ENCODE assay signal across 9 cellular contexts in genomic region chr19:49363265-49364082, GRCh38. TPM values are rescaled to one million over a fixed set of nuclear protein-coding genes. Genes with fewer than 3 reads are reported as not detected.
DNase-seq lines count a peak whose midpoint lies in the region; ATAC-seq and TF ChIP-seq lines count a peak whose summit lies in the region.
"Had no signal": no experiment of that assay in that cellular context is flagged by ENCODE, and none has a peak within 500 bp of the region (broad histone marks: within the 10 kb centered on the region; RNA-seq: fewer than 3 reads in every experiment).

Gene DKKL1 (plus strand): TSS chr19:49363877. CDS start chr19:49363999, 122 bp downstream.

- H3K79me2 ChIP-seq in osteoblast (ENCODE audit: insufficient read depth, low read length), result peaks cover 6% of the 10 kb centered on the region

- H3K27ac Mint-ChIP-seq in activated naive CD4-positive, alpha-beta T cell treated with anti-CD3 and anti-CD28 coated beads, Interleukin-2, amount 10 ng/mL, durations not matched to agents 7 days and 5 days, result no peak within 1 kb of the TSS
- H3K27ac Mint-ChIP-seq: stimulated activated naive CD8-positive, alpha-beta T cell treated with anti-CD3 and anti-CD28 coated beads, Interleukin-15, Interleukin-2, amounts not matched to agents 100 ng/mL and 50 ng/mL, for 24 hours had no signal

- DNase-seq in GM04504 (ENCODE audit: low read depth) (peak; percentile 99), SJCRH30 (peak; percentile 100), glomerular visceral epithelial cell (ENCODE audit: extremely low spot score) (peak; percentile 99), osteoblast (ENCODE audit: insufficient read length, low spot score, missing footprints) (peak; percentile 98), substantia nigra (lab: John Stamatoyannopoulos, UW) (peak in 28 of 49 donors; percentile 5 to 83 (median 25)), NCI-H1092 treated with DMSO at 0.1 percent for 48 hours (lab: John Stamatoyannopoulos, UW) (no peak)
- DNase-seq in activated naive CD4-positive, alpha-beta T cell treated with anti-CD3 and anti-CD28 coated beads, Interleukin-2, amount 10 ng/mL, durations not matched to agents 7 days and 5 days, result peak; percentile 85

- peak; percentile 16 for TF ChIP-seq CTCF in osteoblast (IDR thresholded peaks at IDR 0.05; ENCODE audit: extremely low read depth, low read depth, low read length)

- H3K27me3 ChIP-seq in SJCRH30 (no peaks in the 10 kb centered on the region), osteoblast (ENCODE audit: insufficient read depth, low read length) (no peaks in the 10 kb centered on the region)

- no peak within 1 kb of the TSS for H3K4me3 Mint-ChIP-seq in activated naive CD4-positive, alpha-beta T cell treated with anti-CD3 and anti-CD28 coated beads, Interleukin-2, amount 10 ng/mL, durations not matched to agents 7 days and 5 days
- H3K4me3 Mint-ChIP-seq: stimulated activated naive CD8-positive, alpha-beta T cell treated with anti-CD3 and anti-CD28 coated beads, Interleukin-15, Interleukin-2, amounts not matched to agents 100 ng/mL and 50 ng/mL, for 24 hours had no signal

- H3K4me1 Mint-ChIP-seq in activated naive CD4-positive, alpha-beta T cell treated with anti-CD3 and anti-CD28 coated beads, Interleukin-2, amount 10 ng/mL, durations not matched to agents 7 days and 5 days, result peaks cover 10% of the 10 kb centered on the region

- H3K9me3 ChIP-seq in SJCRH30 (replicated peaks) (peaks cover under 1% of the 10 kb centered on the region; the same call in 1 of the 2 replicates), osteoblast (ENCODE audit: low read depth, low read length) (no peaks in the 10 kb centered on the region)

- peak within 1 kb of the TSS; percentile 95 for H3K4me2 ChIP-seq in osteoblast (ENCODE audit: insufficient read depth, low read length)

- H3K4me1 ChIP-seq in SJCRH30 (no peaks in the 10 kb centered on the region), osteoblast (ENCODE audit: insufficient read depth, low read length) (peaks cover 12% of the 10 kb centered on the region)

- CTCF ChIA-PET in activated naive CD4-positive, alpha-beta T cell treated with anti-CD3 and anti-CD28 coated beads, Interleukin-2, amount 10 ng/mL, durations not matched to agents 7 days and 5 days (lab: Charles Lee), result interaction anchor here (1.0 kb wide), 1 partner anchor 79 kb away, joined by 3 read pairs; no protein-coding TSS in a partner anchor

- peaks cover 11% of the 10 kb centered on the region for H3K27me3 Mint-ChIP-seq in activated naive CD4-positive, alpha-beta T cell treated with anti-CD3 and anti-CD28 coated beads, Interleukin-2, amount 10 ng/mL, durations not matched to agents 7 days and 5 days

- H4K20me1 ChIP-seq in osteoblast (ENCODE audit: insufficient read depth, low read length), result no peaks in the 10 kb centered on the region

- peak within 1 kb of the TSS; percentile 94 for H2AFZ ChIP-seq in osteoblast (ENCODE audit: low read length)

- H3K36me3 ChIP-seq in SJCRH30, result peaks cover 11% of the 10 kb centered on the region
- no peaks in the 10 kb centered on the region for H3K36me3 ChIP-seq in osteoblast (ENCODE audit: insufficient read depth, low read length)

- H3K4me3 ChIP-seq in SJCRH30, result peak within 1 kb of the TSS; percentile 97
- H3K4me3 ChIP-seq in osteoblast (ENCODE audit: insufficient read depth, low read length), result peak within 1 kb of the TSS; percentile 82

- H3K36me3 Mint-ChIP-seq in activated naive CD4-positive, alpha-beta T cell treated with anti-CD3 and anti-CD28 coated beads, Interleukin-2, amount 10 ng/mL, durations not matched to agents 7 days and 5 days, result no peaks in the 10 kb centered on the region

- ATAC-seq in HG03521 (IDR thresholded peaks at IDR 0.05; ENCODE audit: unreplicated experiment), result peak; percentile 68

- no peaks in the 10 kb centered on the region for H3K9me3 Mint-ChIP-seq in activated naive CD4-positive, alpha-beta T cell treated with anti-CD3 and anti-CD28 coated beads, Interleukin-2, amount 10 ng/mL, durations not matched to agents 7 days and 5 days
- H3K9me3 Mint-ChIP-seq: stimulated activated naive CD8-positive, alpha-beta T cell treated with anti-CD3 and anti-CD28 coated beads, Interleukin-15, Interleukin-2, amounts not matched to agents 100 ng/mL and 50 ng/mL, for 24 hours had no signal

- H3K27ac ChIP-seq in SJCRH30 (peak within 1 kb of the TSS; percentile 96), osteoblast (ENCODE audit: low read depth, low read length) (peak within 1 kb of the TSS; percentile 62), substantia nigra (ENCODE audit: low read depth, low read length, poor library complexity, severe bottlenecking) (no peak within 1 kb of the TSS)

RNA-seq across cellular contexts. Expression of gene DKKL1, which starts in this region (rescaled TPM):
- total RNA-seq in SJCRH30 (2014; rRNA removed; shearing (Covaris generic)), result 0.13 and 0.24 TPM in 2 replicates
- total RNA-seq in osteoblast, result 0.36 TPM in 1 of 2 replicates, not detected in the other

Comparison
In these comparisons a context has a peak if more than half of its experiments do, and no peak if none do; other contexts are left out.
1. Peak in DNase-seq, H3K4me3 ChIP-seq and H3K27ac ChIP-seq in SJCRH30; RNA of the gene not detected or under 1 TPM.
2. Peak in DNase-seq, H3K4me3 ChIP-seq, H3K27ac ChIP-seq and H3K4me2 ChIP-seq in osteoblast; RNA of the gene not detected or under 1 TPM.